Comparison of ENCODE assay signal across 14 cellular contexts in the genomic region with DNA sequence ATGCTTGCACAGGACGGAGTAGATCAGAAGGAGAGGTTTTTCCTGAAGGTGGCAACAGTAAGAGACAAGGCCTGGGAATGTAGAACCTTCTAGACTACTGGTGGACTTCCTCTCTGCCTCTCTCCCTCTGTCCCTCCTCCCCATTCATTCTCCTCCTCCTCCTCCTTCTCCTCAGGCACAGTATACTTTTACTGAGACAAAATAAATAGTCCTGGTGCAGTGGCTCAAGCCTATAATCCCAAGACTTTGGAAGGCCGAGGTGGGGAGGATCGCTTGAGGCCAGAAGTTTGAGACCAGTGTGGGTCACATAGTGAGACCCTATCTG.
A peak's percentile ranks its signal among the peaks of the same experiment; 100 is the strongest.
DNase-seq lines count a peak whose midpoint lies in the region; ATAC-seq and TF ChIP-seq lines count a peak whose summit lies in the region.
"Had no signal": no experiment of that assay in that cellular context is flagged by ENCODE, and none has a peak within 500 bp of the region (broad histone marks: within the 10 kb centered on the region; RNA-seq: fewer than 3 reads in every experiment).

No MANE protein-coding gene starts in this region.

- DNase-seq in cardiac muscle cell (ENCODE audit: low read depth in 1 of 2, low spot score in 1 of 2), result no peak
- no peak for DNase-seq in Right ventricle myocardium superior
- no peak for DNase-seq in PC-3
- no peak for DNase-seq in mesothelial cell of epicardium (ENCODE audit: low spot score in 2 of 2, unreplicated experiment in 2 of 2)
- DNase-seq in stomach, result no peak
- no peak for DNase-seq in CD8-positive, alpha-beta memory T cell
- no peak for DNase-seq in effector memory CD4-positive, alpha-beta T cell
- no peak for DNase-seq in activated CD4-positive, CD25-positive, alpha-beta regulatory T cell (lab: John Stamatoyannopoulos, UW)
- DNase-seq: 8988T; CD8-positive, alpha-beta T cell; GM23248; NK-92 treated with Interleukin-12 subunit alpha and Interleukin-12 subunit beta, amount 100 ng/mL, for 24 hours had no signal

- POLR2A ChIA-PET in PC-3 (lab: Charles Lee; ENCODE audit: unreplicated experiment), result no interaction called here
- POLR2A ChIA-PET in CD8-positive, alpha-beta memory T cell (lab: Charles Lee), result no interaction called here

- peaks cover 17% of the 10 kb centered on the region for H3K79me2 ChIP-seq in PC-3 (ENCODE audit: low read length)

- WGBS in stomach, 5 donors, result 44 to 65% (median 54%) methylated on average over 3 of the region's 3 CpGs

- H4K20me1 ChIP-seq in PC-3 (ENCODE audit: low read length), result no peaks in the 10 kb centered on the region

- H3K9me3 Mint-ChIP-seq in mesothelial cell of epicardium, result peaks cover 3% of the 10 kb centered on the region
- H3K9me3 Mint-ChIP-seq in CD8-positive, alpha-beta memory T cell, result no peaks in the 10 kb centered on the region
- H3K9me3 Mint-ChIP-seq: CD8-positive, alpha-beta T cell had no signal

- H2AFZ ChIP-seq in PC-3 (ENCODE audit: low read length), result no peak overlapping the region
- H2AFZ ChIP-seq: GM23248 had no signal

- no peak for TF ChIP-seq CTCF in cardiac muscle cell (IDR thresholded peaks at IDR 0.05; ENCODE audit: low read depth, low read length)
- TF ChIP-seq CTCF in PC-3 (conservative IDR thresholded peaks at IDR 0.05; ENCODE audit: low read depth, low read length), result no peak
- TF ChIP-seq CTCF in mesothelial cell of epicardium (IDR thresholded peaks at IDR 0.05; ENCODE audit: unreplicated experiment), result no peak
- TF ChIP-seq CTCF in stomach (IDR thresholded peaks at IDR 0.05), result no peak

- H3K27me3 Mint-ChIP-seq in mesothelial cell of epicardium (ENCODE audit: low read depth), result no peaks in the 10 kb centered on the region
- H3K27me3 Mint-ChIP-seq in CD8-positive, alpha-beta memory T cell, result no peaks in the 10 kb centered on the region

- no peak overlapping the region for H3K4me2 ChIP-seq in PC-3 (ENCODE audit: low read length)
- H3K4me2 ChIP-seq: KMS-11 had no signal

- CTCF ChIA-PET in PC-3 (lab: Charles Lee), result interaction anchor here (0.6 kb wide), 1 partner anchor 95 kb away, joined by 6 read pairs; no protein-coding TSS in a partner anchor
- CTCF ChIA-PET in CD8-positive, alpha-beta memory T cell (lab: Charles Lee), result interaction anchor here (1.0 kb wide), 1 partner anchor 11 kb away, joined by 3 read pairs; no protein-coding TSS in a partner anchor

- H3K4me3 ChIP-seq in cardiac muscle cell (no peak overlapping the region), PC-3 (ENCODE audit: low read length) (no peak overlapping the region), stomach (no peak overlapping the region)
- H3K4me3 ChIP-seq in CD8-positive, alpha-beta memory T cell (ENCODE audit: low read length), result no peak overlapping the region
- no peak overlapping the region for H3K4me3 ChIP-seq in effector memory CD4-positive, alpha-beta T cell (ENCODE audit: insufficient read depth, low read depth, low read length, poor library complexity, severe bottlenecking)
- H3K4me3 ChIP-seq: GM23248, SJSA1 had no signal

- intact Hi-C loops in Right ventricle myocardium superior (cut with DNase I) (no loop called here), PC-3 (cut with micrococcal nuclease) (loop anchor here (5.0 kb wide), 1 partner anchor 164 kb away; a partner anchor contains a TSS), stomach (cut with DNase I; ENCODE audit: low total_unique reads) (no loop called here)

- H3K9me2 ChIP-seq in PC-3 (replicated peaks; ENCODE audit: low read length), result no peaks in the 10 kb centered on the region

- H3K4me1 Mint-ChIP-seq in mesothelial cell of epicardium, result peaks cover 21% of the 10 kb centered on the region
- H3K4me1 Mint-ChIP-seq in CD8-positive, alpha-beta memory T cell, result peaks cover 42 to 70% (median 61%) of the 10 kb centered on the region in 3 donors

- H3K9ac ChIP-seq in PC-3 (ENCODE audit: low read length), result no peak overlapping the region
- H3K9ac ChIP-seq: GM23248, KMS-11 had no signal

- H3K36me3 ChIP-seq in cardiac muscle cell, result no peaks in the 10 kb centered on the region
- H3K36me3 ChIP-seq in PC-3 (ENCODE audit: low read depth, low read length), result no peaks in the 10 kb centered on the region
- peaks cover 0 to 3% (median 0%) of the 10 kb centered on the region in 4 donors for H3K36me3 ChIP-seq in stomach
- H3K36me3 ChIP-seq in CD8-positive, alpha-beta memory T cell (ENCODE audit: insufficient read depth, low read length), result no peaks in the 10 kb centered on the region
- no peaks in the 10 kb centered on the region for H3K36me3 ChIP-seq in effector memory CD4-positive, alpha-beta T cell (ENCODE audit: control insufficient read depth, insufficient read depth, low read length)
- H3K36me3 ChIP-seq: SJSA1 had no signal

- TF ChIP-seq POLR2A in stomach (IDR thresholded peaks at IDR 0.05), result no peak

- H3K9me3 ChIP-seq in cardiac muscle cell (ENCODE audit: low read depth) (no peaks in the 10 kb centered on the region), PC-3 (ENCODE audit: low read length) (no peaks in the 10 kb centered on the region), stomach (no peaks in the 10 kb centered on the region)
- H3K9me3 ChIP-seq in CD8-positive, alpha-beta memory T cell (ENCODE audit: low read length), result no peaks in the 10 kb centered on the region
- no peaks in the 10 kb centered on the region for H3K9me3 ChIP-seq in effector memory CD4-positive, alpha-beta T cell (ENCODE audit: control insufficient read depth, low read length)
- H3K9me3 ChIP-seq: SJSA1 had no signal

- no TSS peak for BruUV-seq in PC-3 (replicated peaks; lab: Mats Ljungman, UMichigan)

- ATAC-seq in Right ventricle myocardium superior (ENCODE audit: poor library complexity), result no peak
- no peak for ATAC-seq in PC-3
- ATAC-seq: CD8-positive, alpha-beta T cell had no signal

- H3K27ac ChIP-seq in cardiac muscle cell, result peak overlapping the region; percentile 11
- H3K27ac ChIP-seq in PC-3 (ENCODE audit: low read length), result peak overlapping the region; percentile 86
- peak overlapping the region in 4 of 5 donors; percentile 14 to 27 (median 20) for H3K27ac ChIP-seq in stomach
- no peak overlapping the region for H3K27ac ChIP-seq in CD8-positive, alpha-beta memory T cell (ENCODE audit: low read depth, low read length)
- H3K27ac ChIP-seq in effector memory CD4-positive, alpha-beta T cell (ENCODE audit: insufficient read depth, low read length, poor library complexity, severe bottlenecking), result no peak overlapping the region
- H3K27ac ChIP-seq: GM23248, KMS-11, SJSA1 had no signal

- H3K27me3 ChIP-seq in cardiac muscle cell (no peaks in the 10 kb centered on the region), PC-3 (ENCODE audit: low read length) (no peaks in the 10 kb centered on the region), stomach (no peaks in the 10 kb centered on the region)
- H3K27me3 ChIP-seq in CD8-positive, alpha-beta memory T cell (ENCODE audit: insufficient read depth, low read length, poor library complexity, severe bottlenecking), result no peaks in the 10 kb centered on the region
- no peaks in the 10 kb centered on the region for H3K27me3 ChIP-seq in effector memory CD4-positive, alpha-beta T cell (replicated peaks; ENCODE audit: control insufficient read depth, insufficient read depth, low read length, poor library complexity, severe bottlenecking)
- H3K27me3 ChIP-seq: SJSA1 had no signal

- peaks cover 10% of the 10 kb centered on the region for H3K4me1 ChIP-seq in cardiac muscle cell (ENCODE audit: low read depth)
- H3K4me1 ChIP-seq in PC-3 (ENCODE audit: insufficient read depth, low read length), result peaks cover 58% of the 10 kb centered on the region
- H3K4me1 ChIP-seq in stomach, result peaks cover 9 to 28% (median 20%) of the 10 kb centered on the region in 4 donors
- no peaks in the 10 kb centered on the region for H3K4me1 ChIP-seq in CD8-positive, alpha-beta memory T cell (ENCODE audit: insufficient read depth, low read length)
- peaks cover 4% of the 10 kb centered on the region for H3K4me1 ChIP-seq in effector memory CD4-positive, alpha-beta T cell (ENCODE audit: control insufficient read depth, insufficient read depth, low read length, poor library complexity, severe bottlenecking)

- peaks cover 8% of the 10 kb centered on the region for H3K36me3 Mint-ChIP-seq in mesothelial cell of epicardium
- peaks cover 0 to 12% (median 7%) of the 10 kb centered on the region in 3 donors for H3K36me3 Mint-ChIP-seq in CD8-positive, alpha-beta memory T cell

- no peak overlapping the region for H3K4me3 Mint-ChIP-seq in mesothelial cell of epicardium
- H3K4me3 Mint-ChIP-seq in CD8-positive, alpha-beta memory T cell, result no peak overlapping the region
- H3K4me3 Mint-ChIP-seq: CD8-positive, alpha-beta T cell had no signal

- H3F3A ChIP-seq in PC-3 (ENCODE audit: low read length, unreplicated experiment), result no peaks in the 10 kb centered on the region

- no peak for TF ChIP-seq EP300 in stomach (IDR thresholded peaks at IDR 0.05)

- peak overlapping the region; percentile 80 for H3K27ac Mint-ChIP-seq in mesothelial cell of epicardium
- peak overlapping the region in 2 of 8 donors; percentile 26 to 55 for H3K27ac Mint-ChIP-seq in CD8-positive, alpha-beta memory T cell
- H3K27ac Mint-ChIP-seq: CD8-positive, alpha-beta T cell had no signal

Comparison
In these comparisons a context has a peak if more than half of its experiments do, and no peak if none do; other contexts are left out.
1. H3K27ac ChIP-seq: peak in cardiac muscle cell (single experiment), PC-3 (single experiment) and stomach (4 of 5); none in CD8-positive, alpha-beta memory T cell (single experiment) and effector memory CD4-positive, alpha-beta T cell (single experiment).